Comparison of ENCODE assay signal across 15 cellular contexts in genomic region chr22:49530671-49531532, GRCh38.
"Had no signal": no experiment of that assay in that cellular context is flagged by ENCODE, and none has a peak within 500 bp of the region (broad histone marks: within the 10 kb centered on the region; RNA-seq: fewer than 3 reads in every experiment).

No MANE protein-coding gene starts in this region.

- H3K36me3 Mint-ChIP-seq: activated naive CD4-positive, alpha-beta T cell treated with anti-CD3 and anti-CD28 coated beads, Interleukin-2, amount 50 U/mL, for 24 hours had no signal

- H3K4me1 ChIP-seq: ascending aorta, breast epithelium, gastrocnemius medialis, heart left ventricle, pancreas, sigmoid colon, thyroid gland had no signal

- H3K27ac ChIP-seq: ascending aorta, breast epithelium, coronary artery, heart left ventricle, pancreas, sigmoid colon, thyroid gland had no signal

- H3K9me3 ChIP-seq: ascending aorta, breast epithelium, gastrocnemius medialis, heart left ventricle, pancreas, sigmoid colon, thyroid gland had no signal

- H3K9me3 Mint-ChIP-seq: activated naive CD4-positive, alpha-beta T cell treated with anti-CD3 and anti-CD28 coated beads, Interleukin-2, amount 50 U/mL, for 24 hours had no signal

- H3K27me3 ChIP-seq: ascending aorta, thyroid gland had no signal

- H3K4me3 ChIP-seq: ascending aorta, breast epithelium, coronary artery, gastrocnemius medialis, heart left ventricle, pancreas, sigmoid colon, thyroid gland had no signal

- ATAC-seq: activated CD4-positive, alpha-beta T cell treated with anti-CD3 and anti-CD28 coated beads for 36 hours; left ventricle myocardium superior; pancreas had no signal

- H3K4me3 Mint-ChIP-seq: activated CD4-positive, alpha-beta T cell treated with anti-CD3 and anti-CD28 coated beads for 36 hours; activated naive CD4-positive, alpha-beta T cell treated with anti-CD3 and anti-CD28 coated beads, Interleukin-2, amount 50 U/mL, for 24 hours had no signal

- FAIRE-seq: pancreas, TTC549 had no signal

- H3K4me1 Mint-ChIP-seq: activated CD4-positive, alpha-beta T cell treated with anti-CD3 and anti-CD28 coated beads for 36 hours; activated naive CD4-positive, alpha-beta T cell treated with anti-CD3 and anti-CD28 coated beads, Interleukin-2, amount 50 U/mL, for 24 hours had no signal

- H3K36me3 ChIP-seq: ascending aorta, breast epithelium, gastrocnemius medialis, heart left ventricle, pancreas, sigmoid colon, thyroid gland had no signal

- H3K27ac Mint-ChIP-seq: activated CD4-positive, alpha-beta T cell treated with anti-CD3 and anti-CD28 coated beads for 36 hours; activated naive CD4-positive, alpha-beta T cell treated with anti-CD3 and anti-CD28 coated beads, Interleukin-2, amount 50 U/mL, for 24 hours had no signal

- DNase-seq: activated CD4-positive, alpha-beta T cell treated with anti-CD3 and anti-CD28 coated beads for 36 hours; activated CD4-positive, alpha-beta T cell treated with anti-CD3 and anti-CD28 coated beads, Interleukin-2, amount 50 U/mL, for 48 hours; activated gamma-delta T cell; gastrocnemius medialis; left ventricle myocardium superior; pancreas; sigmoid colon; stimulated activated naive CD4-positive, alpha-beta T cell; thyroid gland had no signal
